Comparison of ENCODE assay signal across 11 cellular contexts in the genomic region with DNA sequence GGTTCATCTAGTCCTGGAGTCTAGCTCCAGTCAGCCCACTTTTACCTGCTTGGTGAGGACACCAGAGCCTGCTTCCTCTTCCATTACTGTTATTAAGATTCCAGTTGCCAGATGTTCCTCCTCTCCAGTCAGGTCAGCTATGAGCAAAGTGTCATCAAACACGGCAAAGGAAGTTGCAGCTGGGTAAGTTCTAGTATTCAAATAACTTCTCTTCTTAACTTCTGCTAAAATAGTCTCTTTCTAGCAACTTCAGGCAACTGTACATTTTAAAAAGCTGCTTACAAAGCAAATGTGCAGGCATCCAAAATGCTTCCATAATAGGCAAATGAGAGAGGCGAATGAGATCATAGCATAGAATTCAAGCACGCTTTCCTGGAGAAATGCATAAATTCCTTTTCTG. TPM values are rescaled to one million over a fixed set of nuclear protein-coding genes. Genes with fewer than 3 reads are reported as not detected.
A peak's percentile ranks its signal among the peaks of the same experiment; 100 is the strongest.
DNase-seq lines count a peak whose midpoint lies in the region; ATAC-seq, FAIRE-seq and TF ChIP-seq lines count a peak whose summit lies in the region.
"Had no signal": no experiment of that assay in that cellular context is flagged by ENCODE, and none has a peak within 500 bp of the region (broad histone marks: within the 10 kb centered on the region; RNA-seq: fewer than 3 reads in every experiment).

No MANE protein-coding gene starts in this region.

- no peak overlapping the region for H3K14ac ChIP-seq in mesenchymal stem cell (ENCODE audit: low read length in 2 of 2)

- H4K8ac ChIP-seq in mesenchymal stem cell (ENCODE audit: low read length), result no peak overlapping the region

- H3K18ac ChIP-seq in mesenchymal stem cell (ENCODE audit: low read depth in 1 of 2, low read length in 2 of 2), result no peak overlapping the region

- H2BK5ac ChIP-seq in mesenchymal stem cell (ENCODE audit: low read depth, low read length, poor library complexity, severe bottlenecking), result no peak overlapping the region

- H2BK15ac ChIP-seq in mesenchymal stem cell (ENCODE audit: low read depth, poor library complexity, severe bottlenecking), result no peak overlapping the region

- H3K27me3 ChIP-seq in astrocyte (ENCODE audit: insufficient read depth, low read length), result peaks cover 2% of the 10 kb centered on the region
- H3K27me3 ChIP-seq in mesenchymal stem cell (ENCODE audit: control insufficient read depth in 1 of 2, insufficient read depth in 1 of 2, low read length in 2 of 2), result no peaks in the 10 kb centered on the region
- H3K27me3 ChIP-seq in ascending aorta, result no peaks in the 10 kb centered on the region
- H3K27me3 ChIP-seq: ovary had no signal

- no peak overlapping the region for H4K91ac ChIP-seq in mesenchymal stem cell (ENCODE audit: low read length)

- H3K79me2 ChIP-seq in astrocyte (ENCODE audit: insufficient read depth, low read length), result no peaks in the 10 kb centered on the region

- no peak for FAIRE-seq in astrocyte (lab: Jason Lieb, UNC)
- FAIRE-seq in RCC 7860 (lab: Jason Lieb, UNC), result no peak

- TF ChIP-seq CTCF in astrocyte (IDR thresholded peaks at IDR 0.05; ENCODE audit: insufficient read depth, low read depth, low read length) (no peak), ascending aorta (IDR thresholded peaks at IDR 0.05) (no peak)

- H3K4me1 Mint-ChIP-seq in astrocyte (ENCODE audit: low read depth, unreplicated experiment), result peaks cover 16% of the 10 kb centered on the region
- H3K4me1 Mint-ChIP-seq in activated naive CD8-positive, alpha-beta T cell treated with anti-CD3 and anti-CD28 coated beads for 36 hours, result peaks cover 12% of the 10 kb centered on the region

- H3K4me3 ChIP-seq in astrocyte (ENCODE audit: insufficient read depth, low read depth, low read length) (no peak overlapping the region), mesenchymal stem cell (ENCODE audit: insufficient read depth in 1 of 2, low read depth in 1 of 2, low read length in 2 of 2) (peak overlapping the region in 1 of 2 experiments; percentile 6), ascending aorta (no peak overlapping the region)
- H3K4me3 ChIP-seq: ovary had no signal

- H3K27ac Mint-ChIP-seq in astrocyte (ENCODE audit: unreplicated experiment), result no peak overlapping the region
- H3K27ac Mint-ChIP-seq in activated naive CD8-positive, alpha-beta T cell treated with anti-CD3 and anti-CD28 coated beads for 36 hours, result no peak overlapping the region

- H3K27me3 Mint-ChIP-seq in astrocyte (ENCODE audit: low read depth, unreplicated experiment), result peaks cover 16% of the 10 kb centered on the region
- H3K27me3 Mint-ChIP-seq in activated naive CD8-positive, alpha-beta T cell treated with anti-CD3 and anti-CD28 coated beads for 36 hours, result peaks cover 34% of the 10 kb centered on the region

- peak overlapping the region; percentile 0 for H3K4me2 ChIP-seq in astrocyte (ENCODE audit: low read length)
- no peak overlapping the region for H3K4me2 ChIP-seq in mesenchymal stem cell (ENCODE audit: low read length, poor library complexity, severe bottlenecking)
- H3K4me2 ChIP-seq: SK-N-SH had no signal

- no peak overlapping the region for H2AK5ac ChIP-seq in mesenchymal stem cell (ENCODE audit: low read length, severe bottlenecking)

- peak overlapping the region in 1 of 2 experiments; percentile 28 for H2BK12ac ChIP-seq in mesenchymal stem cell (ENCODE audit: low read length in 2 of 2)

- H3K23ac ChIP-seq in mesenchymal stem cell (ENCODE audit: low read length in 2 of 2), result no peak overlapping the region

- H3K4me1 ChIP-seq in astrocyte (ENCODE audit: insufficient read depth, low read length) (peaks cover 13% of the 10 kb centered on the region), mesenchymal stem cell (ENCODE audit: control insufficient read depth, insufficient read depth, low read depth, low read length) (peaks cover 17% of the 10 kb centered on the region), ascending aorta (peaks cover 5 to 19% of the 10 kb centered on the region in 2 donors)

- no peak overlapping the region for H2BK120ac ChIP-seq in mesenchymal stem cell (ENCODE audit: low read depth, low read length)

- H3K36me3 Mint-ChIP-seq in astrocyte (ENCODE audit: low read depth, unreplicated experiment), result no peaks in the 10 kb centered on the region
- H3K36me3 Mint-ChIP-seq in activated naive CD8-positive, alpha-beta T cell treated with anti-CD3 and anti-CD28 coated beads for 36 hours, result no peaks in the 10 kb centered on the region

- no peaks in the 10 kb centered on the region for H4K20me1 ChIP-seq in astrocyte (ENCODE audit: insufficient read depth, low read length)

- no peak overlapping the region for H3K27ac ChIP-seq in astrocyte (ENCODE audit: low read depth, low read length)
- no peak overlapping the region for H3K27ac ChIP-seq in mesenchymal stem cell (ENCODE audit: low read length, poor library complexity, severe bottlenecking)
- H3K27ac ChIP-seq in ascending aorta, result peak overlapping the region in 1 of 2 donors; percentile 12
- H3K27ac ChIP-seq: ovary had no signal

- H3K9ac ChIP-seq in astrocyte (ENCODE audit: low read length), result no peak overlapping the region
- H3K9ac ChIP-seq in mesenchymal stem cell (ENCODE audit: low read length), result peak overlapping the region; percentile 46
- H3K9ac ChIP-seq: SK-N-SH had no signal

- no peaks in the 10 kb centered on the region for H3K9me3 Mint-ChIP-seq in astrocyte (ENCODE audit: unreplicated experiment)
- no peaks in the 10 kb centered on the region for H3K9me3 Mint-ChIP-seq in activated naive CD8-positive, alpha-beta T cell treated with anti-CD3 and anti-CD28 coated beads for 36 hours

- ATAC-seq in HG02938 (IDR thresholded peaks at IDR 0.05; ENCODE audit: unreplicated experiment), result no peak

- no peak overlapping the region for H3K4me3 Mint-ChIP-seq in astrocyte (ENCODE audit: unreplicated experiment)
- H3K4me3 Mint-ChIP-seq in activated naive CD8-positive, alpha-beta T cell treated with anti-CD3 and anti-CD28 coated beads for 36 hours, result no peak overlapping the region

- H3K9me3 ChIP-seq in astrocyte (ENCODE audit: insufficient read depth, low read depth, low read length) (no peaks in the 10 kb centered on the region), mesenchymal stem cell (ENCODE audit: control insufficient read depth, low read length) (no peaks in the 10 kb centered on the region), ascending aorta (no peaks in the 10 kb centered on the region)
- H3K9me3 ChIP-seq: ovary, SK-N-SH had no signal

- intact Hi-C loops in ascending aorta (cut with DNase I), result no loop called here

- no peak overlapping the region for H3K4ac ChIP-seq in mesenchymal stem cell (ENCODE audit: low read depth in 1 of 2, low read length in 2 of 2)

- H3K36me3 ChIP-seq in astrocyte (ENCODE audit: insufficient read depth, low read length) (no peaks in the 10 kb centered on the region), mesenchymal stem cell (ENCODE audit: control insufficient read depth in 1 of 2, insufficient read depth in 2 of 2, low read depth in 1 of 2, low read length in 2 of 2) (no peaks in the 10 kb centered on the region), ascending aorta (no peaks in the 10 kb centered on the region)
- H3K36me3 ChIP-seq: ovary had no signal

- H2AFZ ChIP-seq in astrocyte (ENCODE audit: low read depth, low read length) (no peak overlapping the region), mesenchymal stem cell (ENCODE audit: low read depth, low read length) (no peak overlapping the region)

- DNase-seq in CD1c-positive myeloid dendritic cell (ENCODE audit: extremely low spot score) (peak; percentile 81), Kasumi-1 (lab: John Stamatoyannopoulos, UW) (peak; percentile 76 to 90), astrocyte (ENCODE audit: low read depth) (no peak), mesenchymal stem cell (no peak), ascending aorta (ENCODE audit: low spot score in 2 of 2) (no peak), RCC 7860 (ENCODE audit: low spot score) (no peak)
- DNase-seq in activated naive CD8-positive, alpha-beta T cell treated with anti-CD3 and anti-CD28 coated beads for 36 hours, result no peak
- DNase-seq: Calu3, ovary, SK-N-SH had no signal

- whole genome bisulfite sequencing in mesenchymal stem cell, result 62% methylated on average over 3 of the region's 3 CpGs

- no peaks in the 10 kb centered on the region for H3K79me1 ChIP-seq in mesenchymal stem cell (replicated peaks; ENCODE audit: low read length, poor library complexity, severe bottlenecking)

RNA-seq across cellular contexts. Expression of gene MRPS18A, which starts 18.4 kb away (rescaled TPM):
- total RNA-seq in astrocyte (33.5 and 38.3 TPM in 2 replicates), ascending aorta (29.8 TPM)
- 42.0 TPM for polyA plus RNA-seq in mesenchymal stem cell (2013, experiment 1 of 2)
- 43.2 TPM for polyA plus RNA-seq in mesenchymal stem cell (2013, experiment 2 of 2)
- 10 to 100 TPM; 63.8 to 65.3 TPM for total RNA-seq in activated naive CD8-positive, alpha-beta T cell treated with anti-CD3 and anti-CD28 coated beads for 36 hours

Comparison
In these comparisons a context has a peak if more than half of its experiments do, and no peak if none do; other contexts are left out.
1. DNase-seq: peak in CD1c-positive myeloid dendritic cell (single experiment) and Kasumi-1 (2 of 2); none in astrocyte (single experiment), mesenchymal stem cell (single experiment), ascending aorta (0 of 2), RCC 7860 (single experiment) and activated naive CD8-positive, alpha-beta T cell treated with anti-CD3 and anti-CD28 coated beads for 36 hours (single experiment).